In genomic region chr5:131164931-131165727, GRCh38 we compare ENCODE assay signal across 8 cellular contexts. TPM values are rescaled to one million over a fixed set of nuclear protein-coding genes. Genes with fewer than 3 reads are reported as not detected.
DNase-seq lines count a peak whose midpoint lies in the region; ATAC-seq, FAIRE-seq and TF ChIP-seq lines count a peak whose summit lies in the region.

Gene HINT1, minus strand, starts transcription at chr5:131165256. Its CDS starts 51 bp downstream, at chr5:131165205.

- FAIRE-seq in pancreas (lab: Jason Lieb, UNC): no peak

- TF ChIP-seq POLR2A in GM10847 (IDR thresholded peaks at IDR 0.05; ENCODE audit: extremely low read depth, insufficient read length): peak; percentile 78

- H3K27ac Mint-ChIP-seq in activated naive CD8-positive, alpha-beta T cell: peak within 1 kb of the TSS; percentile 99
- H3K27ac Mint-ChIP-seq in glutamatergic neuron (ENCODE audit: unreplicated experiment): peak within 1 kb of the TSS; percentile 96

- H3K4me3 Mint-ChIP-seq in activated naive CD8-positive, alpha-beta T cell: peak within 1 kb of the TSS; percentile 99
- H3K4me3 Mint-ChIP-seq in glutamatergic neuron (ENCODE audit: unreplicated experiment): peak within 1 kb of the TSS; percentile 94

- 0% methylated on average over 39 to 49 of the region's 49 CpGs for WGBS in pancreas, 2 donors

- intact Hi-C loops in pancreas (cut with DNase I): loop anchor here in 1 of 3 donors (10.0 kb wide), 1 partner anchor 90 kb away; no protein-coding TSS in a partner anchor
- intact Hi-C loops in tibial artery (cut with DNase I; ENCODE audit: low total_unique reads): loop anchor here (10.0 kb wide), 2 partner anchors 250 to 1260 kb away; partner anchors contain the start of gene CHSY3

- H3K27ac ChIP-seq in pancreas (peak within 1 kb of the TSS; percentile 81 to 94 (median 92)), tibial artery (peak within 1 kb of the TSS; percentile 87 to 93)

- H3K4me1 Mint-ChIP-seq in activated naive CD8-positive, alpha-beta T cell (ENCODE audit: low read depth): peaks cover 47% of the 10 kb centered on the region
- peaks cover 12% of the 10 kb centered on the region for H3K4me1 Mint-ChIP-seq in glutamatergic neuron (ENCODE audit: low read depth, unreplicated experiment)

- peak within 1 kb of the TSS; percentile 80 to 92 (median 84) for H3K4me3 ChIP-seq in pancreas
- H3K4me3 ChIP-seq in tibial artery: peak within 1 kb of the TSS; percentile 68 to 75

- peaks cover 10% of the 10 kb centered on the region for H3K36me3 Mint-ChIP-seq in activated naive CD8-positive, alpha-beta T cell
- no peaks in the 10 kb centered on the region for H3K36me3 Mint-ChIP-seq in glutamatergic neuron (ENCODE audit: unreplicated experiment)

- peak; percentile 84 for ATAC-seq in HG02610 (IDR thresholded peaks at IDR 0.05; ENCODE audit: unreplicated experiment)
- peak; percentile 92 to 95 (median 94) for ATAC-seq in pancreas

- TF ChIP-seq CTCF in glutamatergic neuron (IDR thresholded peaks at IDR 0.05; ENCODE audit: partially characterized antibody, unreplicated experiment) (no peak), pancreas (IDR thresholded peaks at IDR 0.05) (no peak), tibial artery (IDR thresholded peaks at IDR 0.05) (no peak)

- H3K27me3 Mint-ChIP-seq in activated naive CD8-positive, alpha-beta T cell: no peaks in the 10 kb centered on the region
- H3K27me3 Mint-ChIP-seq in glutamatergic neuron (ENCODE audit: unreplicated experiment): peaks cover 6% of the 10 kb centered on the region

- peaks cover 5 to 14% (median 12%) of the 10 kb centered on the region in 3 donors for H3K36me3 ChIP-seq in pancreas
- H3K36me3 ChIP-seq in tibial artery: peaks cover 20 to 26% (median 23%) of the 10 kb centered on the region in 3 donors

- H3K4me1 ChIP-seq in pancreas: peaks cover 0 to 18% (median 6%) of the 10 kb centered on the region in 3 donors
- peaks cover 0 to 22% (median 7%) of the 10 kb centered on the region in 4 donors for H3K4me1 ChIP-seq in tibial artery

- DNase-seq in NCI-H1092 (lab: John Stamatoyannopoulos, UW) (peak; percentile 85), SKM-1 (lab: John Stamatoyannopoulos, UW; ENCODE audit: unreplicated experiment) (peak; percentile 92), glutamatergic neuron (peak; percentile 97), pancreas (peak; percentile 88 to 99 (median 94)), tibial artery (peak; percentile 83 to 93)

- H3K9me3 ChIP-seq in pancreas (no peaks in the 10 kb centered on the region), tibial artery (no peaks in the 10 kb centered on the region)

- no peaks in the 10 kb centered on the region for H3K27me3 ChIP-seq in pancreas
- H3K27me3 ChIP-seq in tibial artery: no peaks in the 10 kb centered on the region

- no peaks in the 10 kb centered on the region for H3K9me3 Mint-ChIP-seq in activated naive CD8-positive, alpha-beta T cell (ENCODE audit: low read depth)
- H3K9me3 Mint-ChIP-seq in glutamatergic neuron (ENCODE audit: unreplicated experiment): peaks cover 6% of the 10 kb centered on the region

RNA-seq across cellular contexts. Expression of gene HINT1, which starts in this region (rescaled TPM):
- total RNA-seq in glutamatergic neuron (ENCODE audit: unreplicated experiment) (180 TPM), pancreas (10 to 100 TPM; 47.9 to 90.4 (median 65.5) TPM)
- polyA plus RNA-seq in pancreas: 100 to 1,000 TPM in 1 of 2 donors, 10 to 100 TPM in 1; 86.0 to 168 TPM

Comparison
In these comparisons a context has a peak if more than half of its experiments do, and no peak if none do; other contexts are left out.
1. Peak in every context shown above with its lines: DNase-seq, ATAC-seq, H3K4me3 ChIP-seq and H3K27ac ChIP-seq.